18 cellular contexts compared by ENCODE assay signal in the genomic region with DNA sequence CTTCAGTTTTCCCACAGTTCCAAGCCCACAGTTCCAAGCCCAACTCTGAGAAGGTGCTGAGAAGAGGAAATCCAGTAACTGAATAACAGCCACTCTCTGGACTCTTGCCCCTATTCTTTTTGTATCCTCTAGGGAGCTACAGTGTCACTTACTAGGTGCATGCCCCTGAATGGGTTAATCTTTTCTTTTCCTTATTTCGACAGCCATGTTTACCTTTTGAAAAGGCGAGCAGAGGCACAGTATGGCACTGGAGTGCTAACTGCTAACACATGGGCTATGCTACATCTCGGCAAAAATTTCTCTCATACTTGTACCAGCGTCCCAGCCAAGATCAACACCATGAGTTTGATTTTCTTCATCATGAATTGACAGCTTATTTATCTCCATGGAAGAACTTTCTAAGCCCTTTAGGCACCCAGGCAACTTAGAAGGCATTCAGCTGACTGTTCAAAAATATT.
A peak's percentile ranks its signal among the peaks of the same experiment; 100 is the strongest.
DNase-seq lines count a peak whose midpoint lies in the region; ATAC-seq, FAIRE-seq and TF ChIP-seq lines count a peak whose summit lies in the region.
"Had no signal": no experiment of that assay in that cellular context is flagged by ENCODE, and none has a peak within 500 bp of the region (broad histone marks: within the 10 kb centered on the region; RNA-seq: fewer than 3 reads in every experiment).

No MANE protein-coding gene starts in this region.

- DNase-seq in GM23248 (peak; percentile 36), astrocyte of the hippocampus (ENCODE audit: low read depth, low spot score) (peak; percentile 4), left cardiac atrium (no peak), thoracic aorta (ENCODE audit: low spot score) (no peak), NCI-H2171 treated with DMSO at 0.1 percent for 48 hours (lab: John Stamatoyannopoulos, UW) (no peak), GM12892 (ENCODE audit: insufficient read length) (no peak)
- DNase-seq in effector memory CD4-positive, alpha-beta T cell = no peak
- DNase-seq: activated CD4-positive, alpha-beta T cell treated with anti-CD3 and anti-CD28 coated beads for 4 hours; activated T-cell treated with anti-CD3 and anti-CD28 coated beads, Interleukin-2, amount 50 U/mL, for 24 hours; amygdala; effector CD8-positive, alpha-beta T cell; naive thymus-derived CD4-positive, alpha-beta T cell; NCI-H1417; NCI-H524 treated with DMSO at 0.1 percent for 48 hours; RPMI8226; sigmoid colon; stomach; T-helper 2 cell had no signal

- peak overlapping the region; percentile 28 for H3K4me2 ChIP-seq in GM23248 (ENCODE audit: unreplicated experiment)

- no peaks in the 10 kb centered on the region for H4K20me1 ChIP-seq in GM23248 (ENCODE audit: insufficient read depth)

- H3K27me3 ChIP-seq in GM23248 (replicated peaks; ENCODE audit: insufficient read depth) (no peaks in the 10 kb centered on the region), thoracic aorta (replicated peaks; ENCODE audit: insufficient read depth) (no peaks in the 10 kb centered on the region)
- no peaks in the 10 kb centered on the region for H3K27me3 ChIP-seq in effector memory CD4-positive, alpha-beta T cell (replicated peaks; ENCODE audit: control insufficient read depth, insufficient read depth, low read length, poor library complexity, severe bottlenecking)
- H3K27me3 ChIP-seq: sigmoid colon had no signal

- TF ChIP-seq CTCF in thoracic aorta (IDR thresholded peaks at IDR 0.05) = no peak

- intact Hi-C loops in left cardiac atrium (cut with DNase I) = loop anchor here in 1 of 2 donors (10.0 kb wide), 1 partner anchor 218 kb away; a partner anchor contains a TSS

- no peak for FAIRE-seq in GM12892 (lab: Jason Lieb, UNC)

- H3F3A ChIP-seq in GM23248 (ENCODE audit: insufficient read depth) = peaks cover 19% of the 10 kb centered on the region; the same call in 1 of the 2 replicates

- no peak for TF ChIP-seq POLR2A in GM12892 (IDR thresholded peaks at IDR 0.05; ENCODE audit: low read depth, low read length)

- H3K4me1 ChIP-seq in GM23248 (ENCODE audit: insufficient read depth) = peaks cover 42% of the 10 kb centered on the region
- peaks cover 30 to 76% of the 10 kb centered on the region in 2 donors for H3K4me1 ChIP-seq in thoracic aorta (ENCODE audit: control insufficient read depth in 1 of 2, low read depth in 2 of 2)
- no peaks in the 10 kb centered on the region for H3K4me1 ChIP-seq in effector memory CD4-positive, alpha-beta T cell (ENCODE audit: control insufficient read depth, insufficient read depth, low read length, poor library complexity, severe bottlenecking)

- H3K79me2 ChIP-seq in GM23248 (ENCODE audit: insufficient read depth) = peaks cover 22% of the 10 kb centered on the region

- H2AFZ ChIP-seq in GM23248 = no peak overlapping the region

- H3K9me3 ChIP-seq in GM23248 (ENCODE audit: low read depth) (no peaks in the 10 kb centered on the region), thoracic aorta (no peaks in the 10 kb centered on the region)
- no peaks in the 10 kb centered on the region for H3K9me3 ChIP-seq in effector memory CD4-positive, alpha-beta T cell (ENCODE audit: control insufficient read depth, low read length)
- H3K9me3 ChIP-seq: sigmoid colon, stomach had no signal

- 12 to 18% methylated on average over 4 of the region's 4 CpGs for WGBS in GM23248 (ENCODE audit: low coverage in 1 of 2, low lambda C conversion rate in 2 of 2, missing lambda C conversion rate in 2 of 2), 2 experiments

- no peak overlapping the region for H3K9ac ChIP-seq in GM23248

- H3K9me2 ChIP-seq in GM23248 (ENCODE audit: insufficient read depth) = no peaks in the 10 kb centered on the region

- in situ Hi-C loops in GM23248 (cut with MboI) = no loop called here

- no peaks in the 10 kb centered on the region for H3K36me3 ChIP-seq in GM23248 (ENCODE audit: low read depth)
- H3K36me3 ChIP-seq in thoracic aorta = no peaks in the 10 kb centered on the region
- H3K36me3 ChIP-seq in effector memory CD4-positive, alpha-beta T cell (ENCODE audit: control insufficient read depth, insufficient read depth, low read length) = no peaks in the 10 kb centered on the region
- H3K36me3 ChIP-seq: sigmoid colon, stomach had no signal

- H3K27ac ChIP-seq in GM23248 (no peak overlapping the region), thoracic aorta (peak overlapping the region; percentile 67)
- no peak overlapping the region for H3K27ac ChIP-seq in effector memory CD4-positive, alpha-beta T cell (ENCODE audit: insufficient read depth, low read length, poor library complexity, severe bottlenecking)

- H3K4me3 ChIP-seq in GM23248 = no peak overlapping the region
- H3K4me3 ChIP-seq in thoracic aorta = peak overlapping the region; percentile 46
- H3K4me3 ChIP-seq in effector memory CD4-positive, alpha-beta T cell (ENCODE audit: insufficient read depth, low read depth, low read length, poor library complexity, severe bottlenecking) = no peak overlapping the region
- H3K4me3 ChIP-seq: sigmoid colon, stomach had no signal

- ATAC-seq in left cardiac atrium (peak; percentile 28 to 40), thoracic aorta (ENCODE audit: insufficient number of reproducible peaks, low FRiP score, low read depth) (no peak)
- ATAC-seq: naive thymus-derived CD4-positive, alpha-beta T cell had no signal

Comparison
In these comparisons a context has a peak if more than half of its experiments do, and no peak if none do; other contexts are left out.
1. DNase-seq: peak in GM23248 (single experiment) and astrocyte of the hippocampus (single experiment); none in left cardiac atrium (single experiment), thoracic aorta (single experiment), NCI-H2171 treated with DMSO at 0.1 percent for 48 hours (single experiment), effector memory CD4-positive, alpha-beta T cell (0 of 3) and GM12892 (single experiment).
2. H3K27ac ChIP-seq: peak in thoracic aorta (2 of 2); none in GM23248 (single experiment) and effector memory CD4-positive, alpha-beta T cell (single experiment).